In genomic region chr11:130037881-130038601, GRCh38 we compare ENCODE assay signal across 12 cellular contexts. TPM values are rescaled to one million over a fixed set of nuclear protein-coding genes. Genes with fewer than 3 reads are reported as not detected.
DNase-seq lines count a peak whose midpoint lies in the region; ATAC-seq, FAIRE-seq and TF ChIP-seq lines count a peak whose summit lies in the region.
"Had no signal": no experiment of that assay in that cellular context is flagged by ENCODE, and none has a peak within 500 bp of the region (broad histone marks: within the 10 kb centered on the region; RNA-seq: fewer than 3 reads in every experiment).

No MANE protein-coding gene starts in this region.

- CTCF ChIA-PET in IMR-90 (lab: Yijun Ruan, JAX), result no interaction called here

- no peak overlapping the region for H2AK9ac ChIP-seq in IMR-90 (replicated peaks; ENCODE audit: low read depth, low read length, poor library complexity)

- no peak overlapping the region for H2BK120ac ChIP-seq in IMR-90 (ENCODE audit: low read depth, low read length)

- H2AFZ ChIP-seq in IMR-90 (replicated peaks; ENCODE audit: low read length, poor library complexity), result no peak overlapping the region

- no peak overlapping the region for H3K14ac ChIP-seq in IMR-90 (replicated peaks; ENCODE audit: low read depth, low read length)

- H4K5ac ChIP-seq in IMR-90 (ENCODE audit: low read depth, low read length), result no peak overlapping the region

- no peak overlapping the region for H3K4me2 ChIP-seq in IMR-90 (ENCODE audit: low read depth, low read length)

- H3K9me1 ChIP-seq in IMR-90 (ENCODE audit: insufficient read depth, low read length), result no peaks in the 10 kb centered on the region

- no peaks in the 10 kb centered on the region for H3K27me3 ChIP-seq in IMR-90 (ENCODE audit: control insufficient read depth, insufficient read depth, low read length)
- H3K27me3 ChIP-seq in brain microvascular endothelial cell (replicated peaks), result no peaks in the 10 kb centered on the region
- peaks cover 0 to 6% of the 10 kb centered on the region in 2 donors for H3K27me3 ChIP-seq in left lung

- H4K8ac ChIP-seq in IMR-90 (ENCODE audit: low read depth in 2 of 2, low read length in 2 of 2), result no peak overlapping the region

- no peaks in the 10 kb centered on the region for H3K79me1 ChIP-seq in IMR-90 (ENCODE audit: low read depth in 1 of 2, low read length in 2 of 2)

- ATAC-seq in IMR-90 (ENCODE audit: low read depth), result peak; percentile 13; the same call in 1 of the 2 replicates
- peak; percentile 39 for ATAC-seq in left lung

- H3K9ac ChIP-seq in IMR-90 (ENCODE audit: low read depth, low read length), result no peak overlapping the region

- DNase-seq in ELF-1 (ENCODE audit: low read depth, low spot score) (peak; percentile 32), IMR-90 (no peak), brain microvascular endothelial cell (peak; percentile 19), left lung (no peak), NCI-H510A treated with DMSO at 0.1 percent for 48 hours (lab: John Stamatoyannopoulos, UW) (no peak), inferior parietal cortex (ENCODE audit: extremely low spot score) (no peak), D721Med (ENCODE audit: insufficient read length, low spot score) (no peak), NOMO-1 (lab: John Stamatoyannopoulos, UW; ENCODE audit: unreplicated experiment in 2 of 2) (no peak)
- DNase-seq: activated CD4-positive, alpha-beta T cell treated with anti-CD3 and anti-CD28 coated beads, Interleukin-2, amount 50 U/mL, for 1 hour; activated gamma-delta T cell; NCI-H526 treated with DMSO at 0.1 percent for 48 hours; SW 1271 had no signal

- no peak overlapping the region for H2BK20ac ChIP-seq in IMR-90 (ENCODE audit: low read depth, low read length)

- no peak overlapping the region for H3K4ac ChIP-seq in IMR-90 (ENCODE audit: low read depth, low read length)

- no peak overlapping the region for H3K56ac ChIP-seq in IMR-90 (ENCODE audit: extremely low read depth, insufficient read depth, low read length)

- no peak for TF ChIP-seq CTCF in IMR-90 (conservative IDR thresholded peaks at IDR 0.05; ENCODE audit: low read depth, low read length)
- no peak for TF ChIP-seq CTCF in brain microvascular endothelial cell (IDR thresholded peaks at IDR 0.05; ENCODE audit: low read depth, low read length, missing control alignments)
- no peak for TF ChIP-seq CTCF in left lung (IDR thresholded peaks at IDR 0.05)
- no peak for TF ChIP-seq CTCF in D721Med (IDR thresholded peaks at IDR 0.05; ENCODE audit: insufficient read depth, missing control alignments)

- in situ Hi-C loops in IMR-90 (cut with MboI; ENCODE audit: low sequenced_read_pairs) (no loop called here), brain microvascular endothelial cell (cut with HindIII; ENCODE audit: low pct_ligation_motif_present, low sequenced_read_pairs) (no loop called here)

- no peak overlapping the region for H3K23ac ChIP-seq in IMR-90 (ENCODE audit: low read depth, low read length)

- H2BK15ac ChIP-seq in IMR-90 (ENCODE audit: low read depth, low read length), result no peak overlapping the region

- no peak overlapping the region for H3K4me3 ChIP-seq in IMR-90 (ENCODE audit: insufficient read depth, low read depth, low read length)
- no peak overlapping the region for H3K4me3 ChIP-seq in brain microvascular endothelial cell (ENCODE audit: low read depth, low read length)
- no peak overlapping the region for H3K4me3 ChIP-seq in left lung

- dilution Hi-C loops in IMR-90 (cut with HindIII; ENCODE audit: low sequenced_read_pairs, unreplicated experiment), result no loop called here

- POLR2A ChIA-PET in IMR-90 (lab: Charles Lee; ENCODE audit: unreplicated experiment), result no interaction called here

- H2AK5ac ChIP-seq in IMR-90 (ENCODE audit: low read depth, low read length), result no peak overlapping the region; the same call in 1 of the 2 replicates

- H3K36me3 ChIP-seq in IMR-90 (ENCODE audit: control insufficient read depth, insufficient read depth, low read length) (no peaks in the 10 kb centered on the region), brain microvascular endothelial cell (replicated peaks) (no peaks in the 10 kb centered on the region), left lung (no peaks in the 10 kb centered on the region)

- H4K91ac ChIP-seq in IMR-90 (ENCODE audit: insufficient read depth, low read depth, low read length), result no peak overlapping the region

- H3K18ac ChIP-seq in IMR-90 (ENCODE audit: low read depth, low read length), result no peak overlapping the region

- H3K27ac ChIP-seq in IMR-90 (ENCODE audit: insufficient read depth, low read length), result no peak overlapping the region
- H3K27ac ChIP-seq in brain microvascular endothelial cell, result no peak overlapping the region
- H3K27ac ChIP-seq in left lung, result no peak overlapping the region

- no peak for TF ChIP-seq RAD21 in IMR-90 (IDR thresholded peaks at IDR 0.05; ENCODE audit: low read length)

- H3K9me3 ChIP-seq in IMR-90 (ENCODE audit: control insufficient read depth, insufficient read depth, low read length), result no peaks in the 10 kb centered on the region
- no peaks in the 10 kb centered on the region for H3K9me3 ChIP-seq in left lung

- BruUV-seq in IMR-90 (replicated peaks; lab: Mats Ljungman, UMichigan), result no TSS peak

- H3K4me1 ChIP-seq in IMR-90 (ENCODE audit: control insufficient read depth, insufficient read depth, low read length), result peaks cover 3% of the 10 kb centered on the region
- peaks cover 0 to 13% of the 10 kb centered on the region in 2 donors for H3K4me1 ChIP-seq in left lung

- 83% methylated on average over 1 of the region's 7 CpGs; no CpG with 5 or more reads in 1 of the 2 experiments for WGBS in IMR-90 (ENCODE audit: extremely low coverage in 2 of 2, insufficient read length in 1 of 2), 2 experiments

- H2BK5ac ChIP-seq in IMR-90 (ENCODE audit: low read depth, low read length, poor library complexity, severe bottlenecking), result no peak overlapping the region

- no peak for FAIRE-seq in D721Med (lab: Jason Lieb, UNC)

- no peak for TF ChIP-seq POLR2A in IMR-90 (IDR thresholded peaks at IDR 0.05; ENCODE audit: low read depth, low read length)

- no peaks in the 10 kb centered on the region for H4K20me1 ChIP-seq in IMR-90 (ENCODE audit: insufficient read depth, low read length)

- intact Hi-C loops in IMR-90 (cut with micrococcal nuclease) (no loop called here), left lung (cut with DNase I) (no loop called here)

TF ChIP-seq in IMR-90, 13 proteins besides CTCF, POLR2A, EP300 and RAD21:
- TF ChIP-seq NFE2L2 (IDR thresholded peaks at IDR 0.05; ENCODE audit: low read depth, low read length) (no peak), ELK1 (IDR thresholded peaks at IDR 0.05; ENCODE audit: borderline replicate concordance, low read depth, low read length) (no peak), RFX5 (IDR thresholded peaks at IDR 0.05; ENCODE audit: low read depth, low read length) (no peak), CHD1 (IDR thresholded peaks at IDR 0.05; ENCODE audit: low read depth, low read length) (no peak), SMC3 (IDR thresholded peaks at IDR 0.05; ENCODE audit: low read depth, low read length) (no peak), BHLHE40 (IDR thresholded peaks at IDR 0.05; ENCODE audit: low read depth, low read length) (no peak), CEBPB (IDR thresholded peaks at IDR 0.05; ENCODE audit: low read depth, low read length) (no peak), RCOR1 (IDR thresholded peaks at IDR 0.05; ENCODE audit: insufficient replicate concordance, low read length) (no peak), MAFK (IDR thresholded peaks at IDR 0.05; ENCODE audit: low read depth, low read length) (no peak), FOS (IDR thresholded peaks at IDR 0.05; ENCODE audit: low read depth, low read length) (no peak), MAZ (IDR thresholded peaks at IDR 0.05; ENCODE audit: borderline replicate concordance, low read depth, low read length) (no peak), USF2 (IDR thresholded peaks at IDR 0.05; ENCODE audit: low read depth, low read length) (no peak), MXI1 (IDR thresholded peaks at IDR 0.05; ENCODE audit: borderline replicate concordance, low read depth, low read length) (no peak)
TF ChIP-seq in IMR-90: peak in this region for 0.

RNA-seq across cellular contexts. Expression of gene APLP2, which starts 31.7 kb away (rescaled TPM):
- total RNA-seq in IMR-90 (2012; rRNA removed), result 127 and 134 TPM in 2 replicates
- polyA plus RNA-seq in IMR-90 (2012; rRNA removed), result 210 and 235 TPM in 2 replicates
- polyA plus RNA-seq in IMR-90 (2012; cell fraction: cytosol; rRNA removed), result 149 and 158 TPM in 2 replicates
- 87.7 and 134 TPM in 2 replicates for polyA plus RNA-seq in IMR-90 (2012; cell fraction: nucleus; rRNA removed; ENCODE audit: low replicate concordance)
- total RNA-seq in left lung, result 100 to 1,000 TPM; 428 to 646 TPM

RNA-seq across cellular contexts. Expression of gene PRDM10, which starts 35.4 kb away (rescaled TPM):
- total RNA-seq in IMR-90 (2012; rRNA removed) (6.5 and 6.7 TPM in 2 replicates), left lung (10 to 100 TPM in 1 of 2 donors, 1 to 10 TPM in 1; 8.0 to 15.9 TPM)
- 3.1 and 4.5 TPM in 2 replicates for polyA plus RNA-seq in IMR-90 (2012; rRNA removed)
- polyA plus RNA-seq in IMR-90 (2012; cell fraction: cytosol; rRNA removed), result 1.8 TPM in 2 replicates
- polyA plus RNA-seq in IMR-90 (2012; cell fraction: nucleus; rRNA removed; ENCODE audit: low replicate concordance), result 16.1 and 20.0 TPM in 2 replicates

Comparison
In these comparisons a context has a peak if more than half of its experiments do, and no peak if none do; other contexts are left out.
1. DNase-seq: peak in ELF-1 (single experiment) and brain microvascular endothelial cell (single experiment); none in IMR-90 (single experiment), left lung (0 of 2), NCI-H510A treated with DMSO at 0.1 percent for 48 hours (single experiment), inferior parietal cortex (single experiment), D721Med (single experiment) and NOMO-1 (0 of 2).